ENCODE assay signal across 8 cellular contexts in the genomic region with DNA sequence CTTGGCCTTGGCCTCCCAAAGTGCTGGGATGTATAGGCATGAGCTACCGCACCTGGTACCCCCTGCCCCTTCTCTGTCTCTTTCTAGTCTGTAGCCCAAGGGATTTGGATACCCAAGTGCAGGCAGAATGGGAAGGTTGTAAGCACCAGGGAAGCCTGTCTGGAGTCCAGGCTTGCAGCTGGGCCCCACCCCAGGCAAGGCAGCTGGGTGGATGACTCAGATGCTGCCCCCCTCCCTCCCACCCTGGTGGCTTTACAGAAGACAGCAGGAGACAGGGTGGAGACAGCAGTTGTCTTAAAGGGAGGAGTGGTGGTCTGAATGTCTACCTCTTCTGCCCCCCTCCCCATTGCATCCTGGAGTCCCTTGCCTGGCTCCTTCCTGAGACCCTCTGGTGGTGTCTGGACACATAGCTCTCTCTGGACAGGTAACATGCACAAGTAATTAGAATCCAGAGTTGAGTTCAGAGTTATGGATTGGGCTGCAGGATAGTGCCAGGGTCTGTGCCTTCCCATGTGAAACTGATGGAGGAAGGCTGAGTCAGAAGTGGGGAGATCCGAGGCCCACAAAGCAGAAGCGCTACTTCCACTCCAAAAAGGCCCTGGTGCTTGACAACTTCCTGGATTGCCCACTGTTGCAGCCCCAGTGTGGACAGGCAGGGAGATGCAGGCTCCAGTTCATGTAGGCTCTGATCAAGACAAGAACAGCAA. TPM values are rescaled to one million over a fixed set of nuclear protein-coding genes. Genes with fewer than 3 reads are reported as not detected.
DNase-seq lines count a peak whose midpoint lies in the region; ATAC-seq lines count a peak whose summit lies in the region.

No MANE protein-coding gene starts in this region.

- peaks cover 16% of the 10 kb centered on the region for H3K27me3 Mint-ChIP-seq in activated naive CD8-positive, alpha-beta T cell treated with anti-CD3 and anti-CD28 coated beads, Interleukin-2, amount 50 U/mL, for 24 hours

- peaks cover 63% of the 10 kb centered on the region for H3K4me1 Mint-ChIP-seq in activated naive CD8-positive, alpha-beta T cell treated with anti-CD3 and anti-CD28 coated beads, Interleukin-2, amount 50 U/mL, for 24 hours

- no peaks in the 10 kb centered on the region for H3K9me3 ChIP-seq in thymus (ENCODE audit: control insufficient read depth)

- DNase-seq in AML-193 (lab: John Stamatoyannopoulos, UW) = peak; percentile 32 to 51
- peak; percentile 71 for DNase-seq in LoVo (ENCODE audit: low spot score)
- no peak for DNase-seq in activated naive CD8-positive, alpha-beta T cell treated with anti-CD3 and anti-CD28 coated beads, Interleukin-2, amount 50 U/mL, for 24 hours
- DNase-seq in hypothalamus (lab: John Stamatoyannopoulos, UW) = peak in 26 of 51 donors; percentile 15 to 70 (median 34)
- no peak for DNase-seq in activated naive CD4-positive, alpha-beta T cell treated with anti-CD3 and anti-CD28 coated beads, Interleukin-2, amount 50 U/mL, for 16 hours
- no peak for DNase-seq in activated naive CD4-positive, alpha-beta T cell (lab: John Stamatoyannopoulos, UW)
- no peak for DNase-seq in NCI-H1092 (lab: John Stamatoyannopoulos, UW)

- peak overlapping the region; percentile 93 for H3K4me3 Mint-ChIP-seq in activated naive CD8-positive, alpha-beta T cell treated with anti-CD3 and anti-CD28 coated beads, Interleukin-2, amount 50 U/mL, for 24 hours

- no peaks in the 10 kb centered on the region for H3K9me3 Mint-ChIP-seq in activated naive CD8-positive, alpha-beta T cell treated with anti-CD3 and anti-CD28 coated beads, Interleukin-2, amount 50 U/mL, for 24 hours

- no peaks in the 10 kb centered on the region for H3K36me3 ChIP-seq in thymus (ENCODE audit: control insufficient read depth, insufficient read depth)

- no peak for ATAC-seq in activated naive CD8-positive, alpha-beta T cell treated with anti-CD3 and anti-CD28 coated beads, Interleukin-2, amount 50 U/mL, for 24 hours

- H3K4me3 ChIP-seq in thymus (ENCODE audit: low read length) = no peak overlapping the region

- WGBS in thymus = 57% methylated on average over 3 of the region's 3 CpGs

- peak overlapping the region; percentile 18 for H3K27ac ChIP-seq in thymus (ENCODE audit: low read depth)

- H3K27me3 ChIP-seq in thymus (ENCODE audit: control insufficient read depth, insufficient read depth) = peaks cover 24% of the 10 kb centered on the region

- no peak overlapping the region for H3K27ac Mint-ChIP-seq in activated naive CD8-positive, alpha-beta T cell treated with anti-CD3 and anti-CD28 coated beads, Interleukin-2, amount 50 U/mL, for 24 hours

- H3K36me3 Mint-ChIP-seq in activated naive CD8-positive, alpha-beta T cell treated with anti-CD3 and anti-CD28 coated beads, Interleukin-2, amount 50 U/mL, for 24 hours (ENCODE audit: low read depth) = peaks cover 36% of the 10 kb centered on the region

- H3K4me1 ChIP-seq in thymus (ENCODE audit: control insufficient read depth, insufficient read depth, low read length) = peaks cover 3% of the 10 kb centered on the region

RNA-seq across cellular contexts. Expression of a gene that starts 5.1 kb away (rescaled TPM):
- 68.3 TPM for polyA plus RNA-seq in thymus

RNA-seq across cellular contexts. Expression of a gene that starts 33.7 kb away (rescaled TPM):
- polyA plus RNA-seq in thymus = 14.8 TPM

RNA-seq across cellular contexts. Expression of a gene that starts 37.4 kb away (rescaled TPM):
- 0.55 TPM for polyA plus RNA-seq in thymus

RNA-seq across cellular contexts. Expression of a gene that starts 58.7 kb away (rescaled TPM):
- 43.1 TPM for polyA plus RNA-seq in thymus

Comparison
In these comparisons a context has a peak if more than half of its experiments do, and no peak if none do; other contexts are left out.
1. DNase-seq: peak in AML-193 (2 of 2), LoVo (single experiment) and hypothalamus (26 of 51); none in activated naive CD8-positive, alpha-beta T cell treated with anti-CD3 and anti-CD28 coated beads, Interleukin-2, amount 50 U/mL, for 24 hours (single experiment), activated naive CD4-positive, alpha-beta T cell treated with anti-CD3 and anti-CD28 coated beads, Interleukin-2, amount 50 U/mL, for 16 hours (single experiment), activated naive CD4-positive, alpha-beta T cell (0 of 4) and NCI-H1092 (single experiment).